10 cellular contexts compared by ENCODE assay signal in genomic region chr1:28860332-28861073, GRCh38. TPM values are rescaled to one million over a fixed set of nuclear protein-coding genes. Genes with fewer than 3 reads are reported as not detected.
DNase-seq lines count a peak whose midpoint lies in the region; ATAC-seq and TF ChIP-seq lines count a peak whose summit lies in the region.
"Had no signal": no experiment of that assay in that cellular context is flagged by ENCODE, and none has a peak within 500 bp of the region (broad histone marks: within the 10 kb centered on the region; RNA-seq: fewer than 3 reads in every experiment).

No MANE protein-coding gene starts in this region.

- no peaks in the 10 kb centered on the region for H3K27me3 ChIP-seq in kidney epithelial cell (ENCODE audit: control insufficient read depth, insufficient read depth, low read length)

- no peak for TF ChIP-seq CTCF in kidney epithelial cell (IDR thresholded peaks at IDR 0.05; ENCODE audit: insufficient read depth, low read length, poor library complexity, severe bottlenecking)

- ATAC-seq in HG03457 (IDR thresholded peaks at IDR 0.05; ENCODE audit: unreplicated experiment) (peak; percentile 63), HG02852 (IDR thresholded peaks at IDR 0.05; ENCODE audit: unreplicated experiment) (no peak), HG03039 (IDR thresholded peaks at IDR 0.05; ENCODE audit: unreplicated experiment) (no peak)

- H3K36me3 ChIP-seq in kidney epithelial cell (ENCODE audit: control insufficient read depth, insufficient read depth, low read length) = no peaks in the 10 kb centered on the region

- no peak overlapping the region for H3K4me3 ChIP-seq in kidney epithelial cell (ENCODE audit: low read depth, low read length)

- DNase-seq in EL = peak; percentile 52
- DNase-seq in RPMI7951 (ENCODE audit: low read depth) = peak; percentile 51
- peak; percentile 88 for DNase-seq in kidney epithelial cell (ENCODE audit: low read depth)
- no peak for DNase-seq in AML-193 (lab: John Stamatoyannopoulos, UW)
- DNase-seq in cortex of kidney (lab: John Stamatoyannopoulos, UW) = no peak
- DNase-seq: activated CD4-positive, alpha-beta T cell treated with anti-CD3 and anti-CD28 coated beads, Interleukin-2, amount 50 U/mL, for 4 hours; DND-41 had no signal

RNA-seq across cellular contexts. Expression of gene OPRD1, which starts 48.5 kb away (rescaled TPM):
- total RNA-seq in RPMI7951 (2014; rRNA removed; shearing (Covaris generic)) = 0.96 and 1.5 TPM in 2 replicates
- 0.21 and 0.34 TPM in 2 replicates for total RNA-seq in kidney epithelial cell

RNA-seq across cellular contexts. Expression of gene EPB41, which starts 53.9 kb away (rescaled TPM):
- 12.1 and 12.8 TPM in 2 replicates for total RNA-seq in RPMI7951 (2014; rRNA removed; shearing (Covaris generic))
- total RNA-seq in kidney epithelial cell = 40.5 and 40.7 TPM in 2 replicates

Comparison
In these comparisons a context has a peak if more than half of its experiments do, and no peak if none do; other contexts are left out.
1. DNase-seq: peak in EL (single experiment), RPMI7951 (single experiment) and kidney epithelial cell (single experiment); none in AML-193 (0 of 2) and cortex of kidney (single experiment).